Comparison of ENCODE assay signal across 12 cellular contexts in the genomic region with DNA sequence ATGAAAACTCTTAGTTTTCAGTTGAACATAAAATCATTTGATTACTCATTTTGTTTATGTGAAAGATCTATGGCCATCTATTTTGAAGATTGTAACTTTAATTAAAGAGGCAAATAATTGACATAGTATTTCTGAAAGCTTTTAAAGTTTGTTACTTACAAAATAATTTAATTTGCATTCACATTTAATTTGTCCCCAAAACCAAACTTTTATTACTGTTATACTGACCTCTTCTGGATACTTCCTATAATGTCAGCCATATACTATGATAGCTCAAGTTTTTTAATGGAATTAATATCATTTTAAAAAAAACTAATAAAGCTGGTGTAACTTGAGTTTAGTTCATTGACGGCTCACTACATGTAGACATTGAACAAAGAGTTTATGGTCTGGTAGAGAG. TPM values are rescaled to one million over a fixed set of nuclear protein-coding genes. Genes with fewer than 3 reads are reported as not detected.
A peak's percentile ranks its signal among the peaks of the same experiment; 100 is the strongest.
DNase-seq lines count a peak whose midpoint lies in the region; ATAC-seq, FAIRE-seq and TF ChIP-seq lines count a peak whose summit lies in the region.
"Had no signal": no experiment of that assay in that cellular context is flagged by ENCODE, and none has a peak within 500 bp of the region (broad histone marks: within the 10 kb centered on the region; RNA-seq: fewer than 3 reads in every experiment).

No MANE protein-coding gene starts in this region.

- no peaks in the 10 kb centered on the region for H3K79me1 ChIP-seq in neuronal stem cell (ENCODE audit: low read depth, low read length)

- H2AFZ ChIP-seq in neuronal stem cell (ENCODE audit: low read length), result no peak overlapping the region

- H3K14ac ChIP-seq in neuronal stem cell (ENCODE audit: low read length), result no peak overlapping the region

- no peak overlapping the region for H3K4me2 ChIP-seq in neuronal stem cell (ENCODE audit: insufficient read depth, low read length, poor library complexity, severe bottlenecking)

- H2BK12ac ChIP-seq in neuronal stem cell (ENCODE audit: low read length), result no peak overlapping the region

- in situ Hi-C loops in SK-MEL-5 (cut with HindIII; ENCODE audit: low pct_unique_long_range_greater_than_20kb, low sequenced_read_pairs), result no loop called here

- H3K27ac ChIP-seq in neuronal stem cell (replicated peaks; ENCODE audit: low read length), result no peak overlapping the region

- no peak for DNase-seq in GM12864 (ENCODE audit: low read depth)
- peak; percentile 47 for DNase-seq in SK-MEL-5 (ENCODE audit: low read depth, low spot score)
- no peak for DNase-seq in fibroblast of villous mesenchyme (ENCODE audit: low read depth)
- no peak for DNase-seq in AG08395 (ENCODE audit: low spot score)
- DNase-seq in H7, result no peak
- DNase-seq in neuronal stem cell (ENCODE audit: low spot score), result no peak
- DNase-seq: activated CD8-positive, alpha-beta memory T cell treated with anti-CD3 and anti-CD28 coated beads for 24 hours; anterior cingulate cortex; NCI-H187 treated with DMSO at 0.1 percent for 48 hours; SHP77 treated with DMSO at 0.1 percent for 48 hours had no signal

- no peak overlapping the region for H2BK15ac ChIP-seq in neuronal stem cell (ENCODE audit: low read length)

- ATAC-seq in GM21723 (IDR thresholded peaks at IDR 0.05; ENCODE audit: unreplicated experiment), result no peak

- FAIRE-seq in A204.1 (lab: Jason Lieb, UNC), result peak; percentile 98

- no peak overlapping the region for H3K9ac ChIP-seq in neuronal stem cell (ENCODE audit: low read depth, low read length, poor library complexity)

- H4K91ac ChIP-seq in neuronal stem cell (ENCODE audit: low read depth, low read length, poor library complexity), result no peak overlapping the region

- H2BK5ac ChIP-seq in neuronal stem cell (ENCODE audit: low read length), result no peak overlapping the region

- peak; percentile 16 for TF ChIP-seq CTCF in GM12864 (IDR thresholded peaks at IDR 0.05; ENCODE audit: low read depth, low read length, missing control alignments)
- peak; percentile 32 for TF ChIP-seq CTCF in fibroblast of villous mesenchyme (IDR thresholded peaks at IDR 0.05; ENCODE audit: insufficient read depth, low read depth, low read length)

- H2AK5ac ChIP-seq in neuronal stem cell (ENCODE audit: low read depth, low read length), result no peak overlapping the region

- no peak overlapping the region for H3K23ac ChIP-seq in neuronal stem cell (ENCODE audit: low read depth, low read length, poor library complexity)

- no peak overlapping the region for H2BK120ac ChIP-seq in neuronal stem cell (ENCODE audit: low read depth, low read length)

- H3K4me3 ChIP-seq in GM12864 (ENCODE audit: low read depth, low read length) (no peak overlapping the region), fibroblast of villous mesenchyme (ENCODE audit: low read depth, low read length) (no peak overlapping the region), H7 (ENCODE audit: insufficient read depth, low read depth, low read length) (no peak overlapping the region), neuronal stem cell (ENCODE audit: low read length in 2 of 2) (no peak overlapping the region)

- H3K36me3 ChIP-seq in H7 (replicated peaks; ENCODE audit: control insufficient read depth, insufficient read depth, low read length) (no peaks in the 10 kb centered on the region), neuronal stem cell (replicated peaks in 1 of 2; ENCODE audit: control insufficient read depth in 2 of 2, insufficient read depth in 2 of 2, low read length in 2 of 2) (no peaks in the 10 kb centered on the region)

- no peak overlapping the region for H3K18ac ChIP-seq in neuronal stem cell (ENCODE audit: low read length)

- H3K4me1 ChIP-seq in neuronal stem cell (ENCODE audit: control insufficient read depth in 2 of 2, insufficient read depth in 1 of 2, low read depth in 1 of 2, low read length in 2 of 2), result no peaks in the 10 kb centered on the region

- H3K4ac ChIP-seq in neuronal stem cell (ENCODE audit: low read length), result no peak overlapping the region

- no peaks in the 10 kb centered on the region for H3K27me3 ChIP-seq in H7 (ENCODE audit: control insufficient read depth, insufficient read depth, low read length)
- H3K27me3 ChIP-seq in neuronal stem cell (ENCODE audit: control insufficient read depth in 3 of 3, insufficient read depth in 3 of 3, low read depth in 1 of 3, low read length in 3 of 3), result no peaks in the 10 kb centered on the region

- no peaks in the 10 kb centered on the region for H3K9me3 ChIP-seq in neuronal stem cell (replicated peaks in 1 of 2; ENCODE audit: control insufficient read depth in 2 of 2, insufficient read depth in 1 of 2, low read depth in 1 of 2, low read length in 2 of 2)

- no peak overlapping the region for H4K8ac ChIP-seq in neuronal stem cell (ENCODE audit: low read depth, low read length)

- no CpG with 5 or more reads among the region's 1 CpG for WGBS in neuronal stem cell (ENCODE audit: extremely low coverage in 2 of 2, insufficient read length in 2 of 2, insufficient replicate concordance in 1 of 2), 2 donors

RNA-seq across cellular contexts. Expression of a gene that starts 4.9 kb away (rescaled TPM):
- not detected in 2 replicates for total RNA-seq in SK-MEL-5 (2014; rRNA removed; shearing (Covaris generic))
- not detected in 2 replicates for polyA plus RNA-seq in SK-MEL-5 (2015; cell fraction: cytosol; rRNA removed)
- not detected in 2 replicates for polyA plus RNA-seq in SK-MEL-5 (2015; cell fraction: nucleus; rRNA removed)
- total RNA-seq in fibroblast of villous mesenchyme, result 0.32 TPM in 1 of 2 replicates, not detected in the other
- total RNA-seq in H7 (2014; rRNA removed; shearing (Covaris generic)), result not detected in 2 replicates
- polyA plus RNA-seq in neuronal stem cell (2013, experiment 1 of 2), result 0.15 TPM
- 0.07 TPM for polyA plus RNA-seq in neuronal stem cell (2013, experiment 2 of 2)
